1 cellular context compared by ENCODE assay signal in the genomic region with DNA sequence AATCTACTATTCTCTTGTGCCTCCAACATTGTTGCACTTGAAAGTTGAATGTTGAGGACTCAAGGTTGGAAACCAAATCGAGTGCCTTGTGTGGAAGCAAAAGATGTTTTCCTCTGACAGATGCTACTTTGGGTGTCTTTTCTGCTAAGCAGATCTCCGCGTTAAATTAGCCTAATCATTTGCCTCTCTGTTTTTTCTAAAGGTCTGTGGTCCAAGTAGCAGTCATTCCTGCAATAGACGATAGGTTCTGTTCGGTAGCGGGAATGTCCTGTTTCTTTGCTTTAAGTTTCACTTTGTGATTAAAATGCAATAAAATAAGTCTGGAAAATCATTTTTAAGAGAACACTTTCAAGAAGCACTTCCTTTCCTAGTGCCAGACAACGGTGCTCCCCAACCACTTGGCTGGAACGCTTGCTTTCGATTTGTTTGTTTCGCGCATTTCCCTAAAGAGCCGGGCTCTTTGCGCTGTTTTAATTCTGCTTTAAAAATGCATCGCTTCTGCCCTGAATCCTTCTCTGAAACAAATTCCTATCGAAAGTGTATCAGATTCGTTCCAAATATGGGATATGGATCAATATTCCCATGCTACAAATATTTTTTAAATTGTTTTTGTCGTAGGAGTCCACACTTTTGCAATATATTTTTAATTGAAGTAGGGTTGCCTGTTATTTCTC.
TF ChIP-seq lines count a peak whose summit lies in the region.

No MANE protein-coding gene starts in this region.

TF ChIP-seq in endothelial cell of umbilical vein, 7 proteins besides CTCF, POLR2A, EP300 and RAD21:
- TF ChIP-seq EZH2 (IDR thresholded peaks at IDR 0.05; ENCODE audit: borderline replicate concordance, low read depth, low read length, severe bottlenecking): peak; percentile 78
- no peak for TF ChIP-seq POLR2AphosphoS5 (IDR thresholded peaks at IDR 0.05; ENCODE audit: insufficient read depth, low read depth, low read length)
